ENCODE assay signal across 22 cellular contexts in the genomic region with DNA sequence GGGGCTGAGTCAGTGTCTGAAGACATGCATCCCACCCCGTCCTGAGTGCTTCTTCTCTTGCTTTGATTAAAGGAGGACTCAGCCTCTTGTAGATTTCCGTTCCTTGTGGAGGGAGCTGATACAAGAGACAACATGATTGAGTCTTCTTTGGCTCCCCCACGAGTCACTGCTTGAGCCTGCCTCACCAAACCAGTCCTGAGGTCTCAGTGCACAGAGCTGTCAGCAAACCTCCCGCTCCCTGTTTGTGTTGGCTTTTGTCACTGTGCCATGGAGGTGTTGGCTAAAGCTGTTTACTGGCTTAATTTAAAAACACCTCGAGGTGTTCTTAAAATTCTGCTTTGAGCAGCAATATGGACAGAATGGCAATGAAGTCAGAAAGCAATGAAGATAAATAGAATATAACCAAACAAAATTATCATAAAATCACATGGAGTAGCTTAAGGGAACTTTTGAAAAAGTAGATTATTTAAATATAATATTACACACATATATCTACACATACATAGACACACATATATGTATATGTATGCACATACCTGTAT.
A peak's percentile ranks its signal among the peaks of the same experiment; 100 is the strongest.
DNase-seq lines count a peak whose midpoint lies in the region; ATAC-seq and TF ChIP-seq lines count a peak whose summit lies in the region.
"Had no signal": no experiment of that assay in that cellular context is flagged by ENCODE, and none has a peak within 500 bp of the region (broad histone marks: within the 10 kb centered on the region; RNA-seq: fewer than 3 reads in every experiment).

No MANE protein-coding gene starts in this region.

- TF ChIP-seq CTCF in LNCaP clone FGC (IDR thresholded peaks at IDR 0.05; ENCODE audit: control insufficient read depth, extremely low read depth, insufficient read depth) (no peak), mesothelial cell of epicardium (IDR thresholded peaks at IDR 0.05; ENCODE audit: unreplicated experiment) (no peak), uterus (IDR thresholded peaks at IDR 0.05) (no peak)

- H3K27me3 ChIP-seq in uterus: no peaks in the 10 kb centered on the region
- H3K27me3 ChIP-seq: BE2C, Peyer's patch had no signal

- H3K4me3 ChIP-seq in LNCaP clone FGC (ENCODE audit: low read depth, low read length): no peak overlapping the region
- no peak overlapping the region for H3K4me3 ChIP-seq in uterus
- H3K4me3 ChIP-seq: GM23248, HAP-1, Peyer's patch had no signal

- DNase-seq in LNCaP clone FGC (ENCODE audit: low read depth): peak; percentile 23
- DNase-seq in epithelial cell of prostate (ENCODE audit: low read depth, low spot score): peak; percentile 14
- DNase-seq in mesothelial cell of epicardium (ENCODE audit: low spot score in 2 of 2, unreplicated experiment in 2 of 2): no peak
- DNase-seq in activated CD4-positive, alpha-beta T cell treated with anti-CD3 and anti-CD28 coated beads for 48 hours: no peak
- DNase-seq in uterus: no peak
- DNase-seq: BE2C; Caco-2; CD4-positive, alpha-beta T cell; DMS 273 treated with DMSO at 0.1 percent for 48 hours; DMS79 treated with DMSO at 0.1 percent for 48 hours; GM23248; NCI-H1105 treated with DMSO at 0.1 percent for 48 hours; NCI-H2029 treated with DMSO at 0.1 percent for 48 hours; NCI-H345; NCI-H524 treated with DMSO at 0.1 percent for 48 hours; NCI-H82; Peyer's patch had no signal

- H3K27ac Mint-ChIP-seq in mesothelial cell of epicardium: peak overlapping the region; percentile 24
- H3K27ac Mint-ChIP-seq: CD4-positive, alpha-beta T cell had no signal

- H3K27ac ChIP-seq in epithelial cell of prostate: no peak overlapping the region
- H3K27ac ChIP-seq in uterus: no peak overlapping the region
- H3K27ac ChIP-seq: GM23248, KMS-11, Peyer's patch had no signal

- no peak for TF ChIP-seq POLR2A in uterus (IDR thresholded peaks at IDR 0.05)

- no peaks in the 10 kb centered on the region for H3K27me3 Mint-ChIP-seq in mesothelial cell of epicardium (ENCODE audit: low read depth)
- H3K27me3 Mint-ChIP-seq: CD4-positive, alpha-beta T cell had no signal

- ATAC-seq in GM18873 (IDR thresholded peaks at IDR 0.05; ENCODE audit: low FRiP score, unreplicated experiment) (no peak), HG03378 (IDR thresholded peaks at IDR 0.05; ENCODE audit: unreplicated experiment) (no peak)
- ATAC-seq: SK-N-SH treated with all-trans-retinoic acid at 6 μM for 48 hours had no signal

- no peaks in the 10 kb centered on the region for H3K4me1 ChIP-seq in uterus
- H3K4me1 ChIP-seq: HAP-1, Peyer's patch had no signal

- intact Hi-C loops in uterus (cut with DNase I; ENCODE audit: low total_unique reads): no loop called here

- H3K4me3 Mint-ChIP-seq in mesothelial cell of epicardium: no peak overlapping the region
- H3K4me3 Mint-ChIP-seq: CD4-positive, alpha-beta T cell had no signal

- H3K36me3 Mint-ChIP-seq in mesothelial cell of epicardium: no peaks in the 10 kb centered on the region

- no peaks in the 10 kb centered on the region for H3K9me3 Mint-ChIP-seq in mesothelial cell of epicardium
- H3K9me3 Mint-ChIP-seq: CD4-positive, alpha-beta T cell had no signal

- H3K4me1 Mint-ChIP-seq in mesothelial cell of epicardium: peaks cover 49% of the 10 kb centered on the region

- no peaks in the 10 kb centered on the region for H3K36me3 ChIP-seq in uterus
- H3K36me3 ChIP-seq: BE2C, HAP-1, Peyer's patch had no signal

- no peaks in the 10 kb centered on the region for H3K9me3 ChIP-seq in uterus
- H3K9me3 ChIP-seq: BE2C, Caco-2, HAP-1, Peyer's patch had no signal

Comparison
In these comparisons a context has a peak if more than half of its experiments do, and no peak if none do; other contexts are left out.
1. DNase-seq: peak in LNCaP clone FGC (single experiment) and epithelial cell of prostate (single experiment); none in mesothelial cell of epicardium (0 of 2), activated CD4-positive, alpha-beta T cell treated with anti-CD3 and anti-CD28 coated beads for 48 hours (single experiment) and uterus (0 of 2).